ENCODE assay signal across 9 cellular contexts in genomic region chr3:32109256-32109655, GRCh38. TPM values are rescaled to one million over a fixed set of nuclear protein-coding genes. Genes with fewer than 3 reads are reported as not detected.
A peak's percentile ranks its signal among the peaks of the same experiment; 100 is the strongest.
DNase-seq lines count a peak whose midpoint lies in the region; ATAC-seq and TF ChIP-seq lines count a peak whose summit lies in the region.
"Had no signal": no experiment of that assay in that cellular context is flagged by ENCODE, and none has a peak within 500 bp of the region (broad histone marks: within the 10 kb centered on the region; RNA-seq: fewer than 3 reads in every experiment).

No MANE protein-coding gene starts in this region.

- H3K9me3 Mint-ChIP-seq in WTC11: peaks cover 7% of the 10 kb centered on the region
- H3K9me3 Mint-ChIP-seq: stimulated activated naive CD8-positive, alpha-beta T cell treated with anti-CD3 and anti-CD28 coated beads, Interleukin-15, Interleukin-2, amounts not matched to agents 100 ng/mL and 50 ng/mL, for 24 hours had no signal

- H3K27me3 ChIP-seq in heart left ventricle: no peaks in the 10 kb centered on the region

- WGBS in heart left ventricle, 4 donors: 4 to 13% (median 7%) methylated on average over 2 of the region's 2 CpGs

- intact Hi-C loops in heart left ventricle (cut with DNase I): loop anchor here in 4 of 10 donors (2.0 to 10.0 kb wide), 5 partner anchors 18 to 577 kb away; partner anchors contain the start of gene STT3B (in 1 of the 4)

- no peak for TF ChIP-seq POLR2A in heart left ventricle (IDR thresholded peaks at IDR 0.05)

- peaks cover 6 to 72% (median 45%) of the 10 kb centered on the region in 12 donors for H3K4me1 ChIP-seq in heart left ventricle

- TF ChIP-seq CTCF in WTC11 (IDR thresholded peaks at IDR 0.05) (no peak), heart left ventricle (IDR thresholded peaks at IDR 0.05) (no peak), retinal pigment epithelial cell (conservative IDR thresholded peaks at IDR 0.05; ENCODE audit: low read depth, low read length) (no peak)

- peak overlapping the region; percentile 54 to 95 (median 82) for H3K27ac ChIP-seq in heart left ventricle

- no peaks in the 10 kb centered on the region for H3K36me3 ChIP-seq in heart left ventricle

- H3K4me1 Mint-ChIP-seq in WTC11: peaks cover 9% of the 10 kb centered on the region

- H3K4me3 Mint-ChIP-seq in WTC11: no peak overlapping the region

- H3K36me3 Mint-ChIP-seq in WTC11: peaks cover 2% of the 10 kb centered on the region

- H3K27ac Mint-ChIP-seq in WTC11: 0 out of 2 replicates have a peak overlapping the region, but pooled peaks have one; percentile 48
- H3K27ac Mint-ChIP-seq: stimulated activated naive CD8-positive, alpha-beta T cell treated with anti-CD3 and anti-CD28 coated beads, Interleukin-15, Interleukin-2, amounts not matched to agents 100 ng/mL and 50 ng/mL, for 24 hours had no signal

- H3K9me3 ChIP-seq in heart left ventricle: no peaks in the 10 kb centered on the region

- DNase-seq in GM03348 (ENCODE audit: low spot score) (peak; percentile 14), WTC11 (ENCODE audit: low spot score) (peak; percentile 19), heart left ventricle (peak; percentile 84 to 95 (median 90)), retinal pigment epithelial cell (ENCODE audit: low read depth) (peak; percentile 39), activated T-cell treated with anti-CD3 and anti-CD28 coated beads for 4 hours (no peak), NCI-H748 (lab: John Stamatoyannopoulos, UW; ENCODE audit: unreplicated experiment) (no peak), ecto neural progenitor cell (ENCODE audit: low spot score) (no peak)

- H3K4me3 ChIP-seq in heart left ventricle (peak overlapping the region in 1 of 12 donors; percentile 76), retinal pigment epithelial cell (ENCODE audit: low read length) (no peak overlapping the region)

- ATAC-seq in WTC11 (no peak), heart left ventricle (peak; percentile 56 to 61 (median 59)), GM19452 (IDR thresholded peaks at IDR 0.05; ENCODE audit: unreplicated experiment) (no peak)

- POLR2A ChIA-PET in WTC11 (lab: Charles Lee): interaction anchor here (0.6 kb wide), 1 partner anchor 577 kb away, joined by 3 read pairs; the partner anchor contains the start of gene STT3B

- H3K27me3 Mint-ChIP-seq in WTC11 (ENCODE audit: low read depth): peaks cover 35% of the 10 kb centered on the region
- H3K27me3 Mint-ChIP-seq: stimulated activated naive CD8-positive, alpha-beta T cell treated with anti-CD3 and anti-CD28 coated beads, Interleukin-15, Interleukin-2, amounts not matched to agents 100 ng/mL and 50 ng/mL, for 24 hours had no signal

- CTCF ChIA-PET in WTC11 (lab: Charles Lee): interaction anchor here (0.7 kb wide), 1 partner anchor 30 kb away, joined by 4 read pairs; no protein-coding TSS in a partner anchor

TF ChIP-seq in WTC11, 78 proteins besides CTCF, POLR2A, EP300 and RAD21:
- TF ChIP-seq MLX (CRISPR knock-in tag; IDR thresholded peaks at IDR 0.05) (no peak), ZNF532 (CRISPR knock-in tag; IDR thresholded peaks at IDR 0.05; ENCODE audit: borderline replicate concordance) (no peak), E2F5 (CRISPR knock-in tag; IDR thresholded peaks at IDR 0.05) (no peak), ZNF512 (CRISPR knock-in tag; IDR thresholded peaks at IDR 0.05; ENCODE audit: borderline replicate concordance) (no peak)
TF ChIP-seq in WTC11: peak in this region for 0.

RNA-seq across cellular contexts. Expression of gene GPD1L, which starts 2.8 kb away (rescaled TPM):
- total RNA-seq in WTC11 (2021): 4.7 to 5.8 TPM (median 4.7 TPM) in 3 replicates
- 100 to 1,000 TPM; 123 to 340 (median 173) TPM for total RNA-seq in heart left ventricle
- 100 to 1,000 TPM in 1 of 2 donors, 10 to 100 TPM in 1; 97.4 to 120 TPM for polyA plus RNA-seq in heart left ventricle

Comparison
In these comparisons a context has a peak if more than half of its experiments do, and no peak if none do; other contexts are left out.
1. DNase-seq: peak in GM03348 (single experiment), WTC11 (single experiment), heart left ventricle (5 of 5) and retinal pigment epithelial cell (single experiment); none in activated T-cell treated with anti-CD3 and anti-CD28 coated beads for 4 hours (single experiment), NCI-H748 (single experiment) and ecto neural progenitor cell (single experiment).
2. ATAC-seq: peak in heart left ventricle (4 of 4); none in WTC11 (single experiment) and GM19452 (single experiment).
3. RNA of gene GPD1L, which starts 2.8 kb away (total RNA-seq): 123 to 340 TPM in heart left ventricle; 4.7 to 5.8 TPM in WTC11; every median in the first group is over 10 times any median in the second.